ENCODE assay signal across 1 cellular context in genomic region chr14:68911594-68912227, GRCh38.
TF ChIP-seq lines count a peak whose summit lies in the region.

No MANE protein-coding gene starts in this region.

TF ChIP-seq in IMR-90, 13 proteins besides CTCF, POLR2A, EP300 and RAD21:
- peak; percentile 51 for TF ChIP-seq MAZ (IDR thresholded peaks at IDR 0.05; ENCODE audit: borderline replicate concordance, low read depth, low read length)
- no peak for TF ChIP-seq ELK1 (IDR thresholded peaks at IDR 0.05; ENCODE audit: borderline replicate concordance, low read depth, low read length)
- TF ChIP-seq CEBPB (IDR thresholded peaks at IDR 0.05; ENCODE audit: low read depth, low read length): peak; percentile 27; the same call in 1 of the 2 replicates
- peak; percentile 78 for TF ChIP-seq SMC3 (IDR thresholded peaks at IDR 0.05; ENCODE audit: low read depth, low read length)
